9 cellular contexts compared by ENCODE assay signal in the genomic region with DNA sequence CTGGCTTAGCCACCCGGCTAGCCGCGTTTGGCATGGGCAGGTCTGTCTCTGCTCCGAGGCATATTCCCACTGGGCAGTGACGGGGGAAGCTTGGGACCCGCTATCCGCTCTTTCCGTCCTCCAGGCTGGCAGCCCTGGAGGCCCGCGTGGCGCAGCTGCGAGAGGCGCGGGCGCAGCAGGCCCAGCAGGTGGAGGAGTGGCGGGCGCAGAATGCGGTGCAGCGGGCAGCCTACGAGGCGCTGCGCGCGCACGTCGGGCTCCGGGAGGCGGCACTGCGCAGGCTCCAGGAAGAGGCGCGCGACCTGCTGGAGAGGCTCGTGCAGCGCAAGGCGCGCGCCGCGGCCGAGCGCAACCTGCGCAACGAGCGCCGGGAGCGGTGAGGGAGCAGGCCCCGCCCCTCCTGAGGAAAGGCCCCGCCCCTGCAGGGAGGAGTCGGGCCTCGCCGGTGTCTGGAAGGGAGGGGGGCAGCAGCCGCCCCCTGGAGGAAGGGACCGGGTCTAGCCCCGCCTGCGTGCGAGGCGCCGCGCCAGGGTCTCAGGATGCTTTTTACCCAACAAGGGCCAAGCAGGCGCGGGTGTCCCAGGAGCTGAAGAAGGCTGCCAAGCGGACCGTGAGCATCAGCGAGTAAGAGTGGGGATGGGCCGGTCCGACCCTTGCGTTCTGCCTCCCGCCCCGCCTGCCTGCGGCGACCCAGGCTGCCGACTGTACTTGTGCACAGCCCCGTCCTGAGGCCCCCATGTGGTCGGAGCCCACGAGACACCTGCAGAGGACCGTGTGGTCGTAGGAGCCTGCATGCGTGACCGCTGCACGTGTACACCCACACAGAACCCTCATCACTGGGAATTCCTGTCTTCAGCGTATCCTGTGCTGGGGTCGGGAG. TPM values are rescaled to one million over a fixed set of nuclear protein-coding genes. Genes with fewer than 3 reads are reported as not detected.
A peak's percentile ranks its signal among the peaks of the same experiment; 100 is the strongest.
DNase-seq lines count a peak whose midpoint lies in the region; ATAC-seq, FAIRE-seq and TF ChIP-seq lines count a peak whose summit lies in the region.
"Had no signal": no experiment of that assay in that cellular context is flagged by ENCODE, and none has a peak within 500 bp of the region (broad histone marks: within the 10 kb centered on the region; RNA-seq: fewer than 3 reads in every experiment).

No MANE protein-coding gene starts in this region.

- no peaks in the 10 kb centered on the region for H4K20me1 ChIP-seq in HCT116 (ENCODE audit: insufficient read depth)
- no peaks in the 10 kb centered on the region for H4K20me1 ChIP-seq in endothelial cell of umbilical vein (replicated peaks; ENCODE audit: control insufficient read depth, extremely low read depth, insufficient read depth, low read length)

- POLR2A ChIA-PET in HCT116 (lab: Charles Lee), result no interaction called here
- POLR2A ChIA-PET in endothelial cell of umbilical vein (lab: Charles Lee), result no interaction called here

- H3K36me3 ChIP-seq in HCT116 (ENCODE audit: control insufficient read depth in 1 of 2, insufficient read depth in 2 of 2, low read length in 2 of 2) (no peaks in the 10 kb centered on the region), endothelial cell of umbilical vein (ENCODE audit: control insufficient read depth in 2 of 2, extremely low read depth in 1 of 2, insufficient read depth in 2 of 2, low read length in 2 of 2) (peaks cover 5 to 6% of the 10 kb centered on the region in 2 experiments)
- H3K36me3 ChIP-seq: SJSA1 had no signal

- H3K9me3 Mint-ChIP-seq in mesothelial cell of epicardium, result no peaks in the 10 kb centered on the region

- CTCF ChIA-PET in HCT116 (lab: Charles Lee), result interaction anchor here (1.5 kb wide), 1 partner anchor 9 kb away, joined by 5 read pairs; no protein-coding TSS in a partner anchor
- CTCF ChIA-PET in endothelial cell of umbilical vein (lab: Charles Lee), result interaction anchor here (1.2 to 3.0 kb wide), 6 partner anchors 9 to 467 kb away, joined by 3 to 23 read pairs (median 5); a partner anchor contains a TSS

- ATAC-seq in HCT116, result peak; percentile 94
- ATAC-seq in HG03135 (IDR thresholded peaks at IDR 0.05; ENCODE audit: unreplicated experiment), result no peak

- TF ChIP-seq POLR2A in HCT116 (IDR thresholded peaks at IDR 0.05; ENCODE audit: borderline replicate concordance, extremely low read depth, insufficient read depth, insufficient read length) (peak; percentile 83), endothelial cell of umbilical vein (IDR thresholded peaks at IDR 0.05; ENCODE audit: low read depth, low read length) (no peak)

- dilution Hi-C loops in endothelial cell of umbilical vein (cut with MboI; ENCODE audit: extremely low pct_ligation_motif_present, low sequenced_read_pairs), result no loop called here

- peaks cover 8% of the 10 kb centered on the region for H3K36me3 Mint-ChIP-seq in mesothelial cell of epicardium

- no peaks in the 10 kb centered on the region for H3K9me2 ChIP-seq in HCT116 (ENCODE audit: insufficient read depth)

- peak; percentile 87 for FAIRE-seq in endothelial cell of umbilical vein (lab: Jason Lieb, UNC)

- H3K9ac ChIP-seq in HCT116 (ENCODE audit: low read length), result peak overlapping the region; percentile 75
- peak overlapping the region; percentile 58 for H3K9ac ChIP-seq in endothelial cell of umbilical vein (replicated peaks; ENCODE audit: extremely low read depth, insufficient read depth, low read length)

- RAD21 ChIA-PET in HCT116 (lab: Charles Lee; ENCODE audit: low non-redundant PET in 1 of 2, low total read pairs in 2 of 2, uncharacterized antibody in 2 of 2, unreplicated experiment in 2 of 2), result no interaction called here

- BruUV-seq in HCT116 (replicated peaks; lab: Mats Ljungman, UMichigan) (no TSS peak), endothelial cell of umbilical vein (replicated peaks; lab: Mats Ljungman, UMichigan) (no TSS peak)

- H3K27me3 Mint-ChIP-seq in mesothelial cell of epicardium (ENCODE audit: low read depth), result no peaks in the 10 kb centered on the region

- peak overlapping the region; percentile 63 for H3K4me3 Mint-ChIP-seq in mesothelial cell of epicardium

- H3K4me1 ChIP-seq in HCT116 (ENCODE audit: control insufficient read depth in 1 of 2, insufficient read depth in 2 of 2, low read length in 2 of 2) (peaks cover 7 to 19% of the 10 kb centered on the region in 2 experiments), endothelial cell of umbilical vein (ENCODE audit: control insufficient read depth, extremely low read depth, insufficient read depth, low read length) (peaks cover 7% of the 10 kb centered on the region)

- DNase-seq in D341Med (ENCODE audit: low spot score) (peak; percentile 98), HCT116 (ENCODE audit: low read depth, low spot score) (peak; percentile 81), NCI-H524 treated with DMSO at 0.1 percent for 48 hours (lab: John Stamatoyannopoulos, UW) (peak; percentile 52), activated T-cell treated with anti-CD3 and anti-CD28 coated beads for 4 hours (peak; percentile 70), endothelial cell of umbilical vein (ENCODE audit: low read depth, low spot score) (peak; percentile 91), mesothelial cell of epicardium (ENCODE audit: low spot score in 2 of 2, unreplicated experiment in 2 of 2) (peak; percentile 91 to 95)
- peak; percentile 52 for DNase-seq in stimulated activated CD8-positive, alpha-beta memory T cell treated with anti-CD3 and anti-CD28 coated beads, Interleukin-15, amount 100 ng/mL, for 1 hour (ENCODE audit: low read depth)

- peak overlapping the region; percentile 88 for H3K4me2 ChIP-seq in HCT116 (ENCODE audit: low read length)
- H3K4me2 ChIP-seq in endothelial cell of umbilical vein (ENCODE audit: insufficient read depth, low read length), result peak overlapping the region; percentile 57

- H3K27ac ChIP-seq in HCT116 (ENCODE audit: low read depth, low read length), result peak overlapping the region; percentile 61; the same call in 1 of the 2 replicates
- H3K27ac ChIP-seq in endothelial cell of umbilical vein (ENCODE audit: insufficient read depth, low read depth, low read length), result no peak overlapping the region
- H3K27ac ChIP-seq: SJSA1 had no signal

- H3K9me1 ChIP-seq in endothelial cell of umbilical vein (replicated peaks; ENCODE audit: control insufficient read depth, extremely low read depth, insufficient read depth, low read length), result no peaks in the 10 kb centered on the region

- no peak overlapping the region for H2AFZ ChIP-seq in HCT116 (ENCODE audit: low read depth, low read length, poor library complexity, severe bottlenecking)
- peak overlapping the region; percentile 61 for H2AFZ ChIP-seq in endothelial cell of umbilical vein (ENCODE audit: low read depth, low read length)

- H3K9me3 ChIP-seq in HCT116 (ENCODE audit: control insufficient read depth in 1 of 2, insufficient read depth in 1 of 2, low read depth in 1 of 2, low read length in 2 of 2) (no peaks in the 10 kb centered on the region), endothelial cell of umbilical vein (replicated peaks; ENCODE audit: control insufficient read depth, insufficient read depth, low read length) (no peaks in the 10 kb centered on the region)
- H3K9me3 ChIP-seq: SJSA1 had no signal

- 0 out of 6 replicates have a peak, but pooled peaks of 1 of the 3 experiments have one; percentile 21 for TF ChIP-seq CTCF in HCT116 (IDR thresholded peaks at IDR 0.05 in 2 of 3, conservative IDR thresholded peaks at IDR 0.05 in 1 of 3; ENCODE audit: borderline replicate concordance in 1 of 3, insufficient read depth in 1 of 3, low read depth in 2 of 3, low read length in 2 of 3)
- peak; percentile 2 to 23 for TF ChIP-seq CTCF in endothelial cell of umbilical vein (IDR thresholded peaks at IDR 0.05; ENCODE audit: extremely low read depth in 1 of 2, insufficient read depth in 1 of 2, low read depth in 1 of 2, low read length in 2 of 2)
- TF ChIP-seq CTCF in mesothelial cell of epicardium (IDR thresholded peaks at IDR 0.05; ENCODE audit: unreplicated experiment), result peak; percentile 46

- H3K4me1 Mint-ChIP-seq in mesothelial cell of epicardium, result peaks cover 9% of the 10 kb centered on the region

- H3K4me3 ChIP-seq in HCT116 (replicated peaks in 1 of 2; ENCODE audit: low read depth in 1 of 2, low read length in 2 of 2) (peak overlapping the region; percentile 57 to 62), endothelial cell of umbilical vein (replicated peaks in 1 of 3; ENCODE audit: insufficient read depth in 1 of 3, low read depth in 1 of 3, low read length in 3 of 3) (peak overlapping the region in 2 of 3 experiments; percentile 42 to 43)
- H3K4me3 ChIP-seq: SJSA1 had no signal

- intact Hi-C loops in HCT116 (cut with micrococcal nuclease), result no loop called here
- intact Hi-C loops in endothelial cell of umbilical vein (cut with micrococcal nuclease), result loop anchor here (1.0 to 10.0 kb wide), 2 partner anchors 97 to 553 kb away; a partner anchor contains a TSS

- H3K79me2 ChIP-seq in HCT116 (ENCODE audit: insufficient read depth, low read length) (no peaks in the 10 kb centered on the region), endothelial cell of umbilical vein (ENCODE audit: control insufficient read depth, insufficient read depth, low read length) (no peaks in the 10 kb centered on the region)

- TF ChIP-seq RAD21 in HCT116 (IDR thresholded peaks at IDR 0.05; ENCODE audit: low read depth), result no peak

- H3K27me3 ChIP-seq in HCT116 (ENCODE audit: insufficient read depth, low read length) (no peaks in the 10 kb centered on the region), endothelial cell of umbilical vein (ENCODE audit: control insufficient read depth in 2 of 2, insufficient read depth in 2 of 2, low read length in 2 of 2) (no peaks in the 10 kb centered on the region)
- H3K27me3 ChIP-seq: SJSA1 had no signal

- peak overlapping the region; percentile 47 for H3K27ac Mint-ChIP-seq in mesothelial cell of epicardium

RNA-seq across cellular contexts. Expression of a gene that starts 7.9 kb away (rescaled TPM):
- total RNA-seq in HCT116 (2021; ENCODE audit: unreplicated experiment) (15.2 TPM), endothelial cell of umbilical vein (24.7 and 26.5 TPM in 2 replicates), mesothelial cell of epicardium (44.0 to 48.0 TPM (median 45.0 TPM) in 3 replicates)
- 13.9 and 15.4 TPM in 2 replicates for polyA plus RNA-seq in HCT116 (2012)
- 30.5 TPM in 2 replicates for polyA plus RNA-seq in endothelial cell of umbilical vein
- polyA plus RNA-seq in endothelial cell of umbilical vein (2011; cell fraction: cytosol; rRNA removed), result 6.3 and 10.5 TPM in 2 replicates
- polyA plus RNA-seq in endothelial cell of umbilical vein (2011; cell fraction: nucleus; rRNA removed), result 210 and 272 TPM in 2 replicates
- 13.6 and 19.3 TPM in 2 replicates for polyA plus RNA-seq in endothelial cell of umbilical vein (2012)
- 29.0 and 38.9 TPM in 2 replicates for polyA minus RNA-seq in endothelial cell of umbilical vein
- 3.0 TPM for polyA minus RNA-seq in endothelial cell of umbilical vein (2011; cell fraction: cytosol; rRNA and poly(A)+ RNA removed)
- 43.4 and 44.2 TPM in 2 replicates for polyA minus RNA-seq in endothelial cell of umbilical vein (2011; cell fraction: nucleus; rRNA and poly(A)+ RNA removed)

RNA-seq across cellular contexts. Expression of a gene that starts 28.3 kb away (rescaled TPM):
- total RNA-seq in HCT116 (2021; ENCODE audit: unreplicated experiment) (58.4 TPM), endothelial cell of umbilical vein (14.4 and 16.1 TPM in 2 replicates), mesothelial cell of epicardium (51.1 to 54.9 TPM (median 54.7 TPM) in 3 replicates)
- 95.0 and 105 TPM in 2 replicates for polyA plus RNA-seq in HCT116 (2012)
- 22.5 and 23.2 TPM in 2 replicates for polyA plus RNA-seq in endothelial cell of umbilical vein
- polyA plus RNA-seq in endothelial cell of umbilical vein (2011; cell fraction: cytosol; rRNA removed), result 21.4 and 23.1 TPM in 2 replicates
- polyA plus RNA-seq in endothelial cell of umbilical vein (2011; cell fraction: nucleus; rRNA removed), result 10.3 and 14.7 TPM in 2 replicates
- polyA plus RNA-seq in endothelial cell of umbilical vein (2012), result 14.6 and 26.1 TPM in 2 replicates
- 16.3 and 24.0 TPM in 2 replicates for polyA minus RNA-seq in endothelial cell of umbilical vein
- 4.6 TPM for polyA minus RNA-seq in endothelial cell of umbilical vein (2011; cell fraction: cytosol; rRNA and poly(A)+ RNA removed)
- polyA minus RNA-seq in endothelial cell of umbilical vein (2011; cell fraction: nucleus; rRNA and poly(A)+ RNA removed), result 2.8 and 2.9 TPM in 2 replicates
